Comparison of ENCODE assay signal across 17 cellular contexts in the genomic region with DNA sequence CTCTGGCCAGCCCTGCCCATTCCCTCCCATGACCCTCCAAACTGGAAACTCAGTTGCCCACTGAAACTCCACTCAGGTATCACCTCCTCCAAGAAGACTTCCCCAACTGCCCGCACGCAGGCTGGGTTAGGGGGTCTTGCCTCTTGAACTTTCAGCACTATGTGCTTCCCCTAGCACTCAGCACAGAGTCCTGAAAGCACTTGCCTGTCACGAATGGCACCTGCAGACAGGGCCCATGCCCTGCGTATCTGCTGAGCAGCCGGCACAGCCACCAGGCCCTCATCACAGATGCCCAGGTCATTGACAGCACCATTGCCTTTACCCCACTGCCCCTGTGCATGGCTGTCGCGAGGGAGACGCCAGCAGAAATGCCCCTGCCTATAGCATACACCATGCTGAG. TPM values are rescaled to one million over a fixed set of nuclear protein-coding genes. Genes with fewer than 3 reads are reported as not detected.
A peak's percentile ranks its signal among the peaks of the same experiment; 100 is the strongest.
DNase-seq lines count a peak whose midpoint lies in the region; ATAC-seq, FAIRE-seq and TF ChIP-seq lines count a peak whose summit lies in the region.
"Had no signal": no experiment of that assay in that cellular context is flagged by ENCODE, and none has a peak within 500 bp of the region (broad histone marks: within the 10 kb centered on the region; RNA-seq: fewer than 3 reads in every experiment).

No MANE protein-coding gene starts in this region.

- H3K27me3 ChIP-seq in OCI-LY1 (ENCODE audit: insufficient read depth, low read length) (no peaks in the 10 kb centered on the region), GM12878 (replicated peaks in 1 of 2; ENCODE audit: control insufficient read depth in 2 of 2, insufficient read depth in 2 of 2, low read length in 1 of 2) (no peaks in the 10 kb centered on the region)
- H3K27me3 ChIP-seq: breast epithelium had no signal

- H4K20me1 ChIP-seq in OCI-LY1 (ENCODE audit: insufficient read depth, low read length) (no peaks in the 10 kb centered on the region), GM12878 (ENCODE audit: control insufficient read depth, insufficient read depth) (peaks cover 19% of the 10 kb centered on the region)

- no peak for TF ChIP-seq POLR2A in GM12878 (IDR thresholded peaks at IDR 0.05; ENCODE audit: low read depth, low read length)

- H3K4me3 ChIP-seq in OCI-LY1 (ENCODE audit: low read depth, low read length, poor library complexity, severe bottlenecking) (no peak overlapping the region), GM12878 (no peak overlapping the region)
- H3K4me3 ChIP-seq: breast epithelium had no signal

- H3K4me1 ChIP-seq in OCI-LY1 (ENCODE audit: insufficient read depth, low read length, severe bottlenecking), result peaks cover 99% of the 10 kb centered on the region
- H3K4me1 ChIP-seq in GM12878 (ENCODE audit: control insufficient read depth, insufficient read depth, low read length), result peaks cover 57% of the 10 kb centered on the region
- H3K4me1 ChIP-seq: breast epithelium had no signal

- WGBS in GM12878 (ENCODE audit: insufficient coverage, insufficient replicate concordance, low lambda C conversion rate, missing lambda C conversion rate), result 91% methylated on average over 8 of the region's 8 CpGs

- H3K4me1 Mint-ChIP-seq in activated T-cell treated with anti-CD3 and anti-CD28 coated beads, Interleukin-2, amount 50 U/mL, for 24 hours (ENCODE audit: low read depth), result peaks cover 98% of the 10 kb centered on the region
- peaks cover 59 to 94% of the 10 kb centered on the region in 2 donors for H3K4me1 Mint-ChIP-seq in stimulated activated naive B cell treated with anti-CD40 and anti-IgM and Interleukin-4, amounts not matched to agents 10 μg/mL and 1 μg/mL and 100 μg/mL, for 72 hours

- no peaks in the 10 kb centered on the region for H3K9me2 ChIP-seq in OCI-LY1 (ENCODE audit: low read depth, low read length)

- no TSS peak for BruUV-seq in GM12878 (replicated peaks; lab: Mats Ljungman, UMichigan)

- H3K79me2 ChIP-seq in OCI-LY1 (ENCODE audit: insufficient read depth, low read length) (peaks cover 98% of the 10 kb centered on the region), GM12878 (ENCODE audit: control insufficient read depth, insufficient read depth, low read length) (peaks cover 97% of the 10 kb centered on the region)

- H3K4me2 ChIP-seq in OCI-LY1 (ENCODE audit: low read length) (peak overlapping the region; percentile 22; the same call in 1 of the 2 replicates), GM12878 (ENCODE audit: control insufficient read depth, insufficient read depth) (peak overlapping the region; percentile 46)

- no peak for TF ChIP-seq CTCF in OCI-LY1 (IDR thresholded peaks at IDR 0.05; ENCODE audit: low read length)
- TF ChIP-seq CTCF in GM12878 (IDR thresholded peaks at IDR 0.05 in 2 of 3, conservative IDR thresholded peaks at IDR 0.05 in 1 of 3; ENCODE audit: control insufficient read depth in 2 of 3, extremely low read depth in 1 of 3, insufficient read depth in 1 of 3, low read depth in 3 of 3, low read length in 3 of 3), result no peak

- in situ Hi-C loops in GM12878 (cut with MboI), result no loop called here

- H2AFZ ChIP-seq in OCI-LY1 (ENCODE audit: low read length) (no peak overlapping the region), GM12878 (ENCODE audit: control insufficient read depth, low read depth, low read length) (no peak overlapping the region)

- no peaks in the 10 kb centered on the region; the same call in 1 of the 2 replicates for H3F3A ChIP-seq in OCI-LY1 (ENCODE audit: insufficient read depth, low read length)

- peaks cover 71% of the 10 kb centered on the region for H3K36me3 Mint-ChIP-seq in activated T-cell treated with anti-CD3 and anti-CD28 coated beads, Interleukin-2, amount 50 U/mL, for 24 hours (ENCODE audit: low read depth)
- peaks cover 50 to 75% of the 10 kb centered on the region in 2 donors for H3K36me3 Mint-ChIP-seq in stimulated activated naive B cell treated with anti-CD40 and anti-IgM and Interleukin-4, amounts not matched to agents 10 μg/mL and 1 μg/mL and 100 μg/mL, for 72 hours

- POLR2A ChIA-PET in GM12878 (lab: Charles Lee), result no interaction called here

- H3K27ac ChIP-seq in OCI-LY1 (ENCODE audit: low read depth, low read length, poor library complexity, severe bottlenecking) (peak overlapping the region; percentile 37), GM12878 (ENCODE audit: control insufficient read depth, insufficient read depth) (no peak overlapping the region)
- H3K27ac ChIP-seq: breast epithelium had no signal

- H3K27me3 Mint-ChIP-seq in activated T-cell treated with anti-CD3 and anti-CD28 coated beads, Interleukin-2, amount 50 U/mL, for 24 hours, result no peaks in the 10 kb centered on the region
- no peaks in the 10 kb centered on the region for H3K27me3 Mint-ChIP-seq in stimulated activated naive B cell treated with anti-CD40 and anti-IgM and Interleukin-4, amounts not matched to agents 10 μg/mL and 1 μg/mL and 100 μg/mL, for 72 hours

- CTCF ChIA-PET in GM12878 (lab: Yijun Ruan, JAX), result interaction anchor here (0.8 to 1.1 kb wide), 2 partner anchors 10 to 229 kb away, joined by 3 read pairs; no protein-coding TSS in a partner anchor

- H3K4me3 Mint-ChIP-seq in activated T-cell treated with anti-CD3 and anti-CD28 coated beads, Interleukin-2, amount 50 U/mL, for 24 hours, result peak overlapping the region; percentile 6
- no peak overlapping the region for H3K4me3 Mint-ChIP-seq in stimulated activated naive B cell treated with anti-CD40 and anti-IgM and Interleukin-4, amounts not matched to agents 10 μg/mL and 1 μg/mL and 100 μg/mL, for 72 hours

- H3K27ac Mint-ChIP-seq in activated T-cell treated with anti-CD3 and anti-CD28 coated beads, Interleukin-2, amount 50 U/mL, for 24 hours, result peak overlapping the region; percentile 96
- H3K27ac Mint-ChIP-seq in stimulated activated naive B cell treated with anti-CD40 and anti-IgM and Interleukin-4, amounts not matched to agents 10 μg/mL and 1 μg/mL and 100 μg/mL, for 72 hours, result peak overlapping the region; percentile 71

- DNase-seq in activated T-cell treated with anti-CD3 and anti-CD28 coated beads, Interleukin-2, amount 50 U/mL, for 24 hours, result no peak
- no peak for DNase-seq in activated T-cell treated with anti-CD3 and anti-CD28 coated beads, Interleukin-2, amount 50 U/mL, for 48 hours
- no peak for DNase-seq in GM12878 (ENCODE audit: low read depth, low spot score)
- DNase-seq in stimulated activated naive B cell treated with anti-CD40 and anti-IgM and Interleukin-4, amounts not matched to agents 10 μg/mL and 1 μg/mL and 100 μg/mL, for 72 hours, result no peak
- DNase-seq in iPS-NIHi11 (ENCODE audit: low spot score), result no peak
- DNase-seq: activated CD4-positive, alpha-beta T cell treated with anti-CD3 and anti-CD28 coated beads for 48 hours; hypothalamus; left colon; NCI-H1436 treated with DMSO at 0.1 percent for 48 hours; NCI-H345; Right ventricle myocardium superior; stimulated activated naive CD4-positive, alpha-beta T cell treated with Interleukin-2 at 50 U/mL for 16 hours; T1000 had no signal

- H3K36me3 ChIP-seq in OCI-LY1 (ENCODE audit: insufficient read depth, low read length) (peaks cover 71% of the 10 kb centered on the region), GM12878 (ENCODE audit: control insufficient read depth in 2 of 2, insufficient read depth in 2 of 2, low read length in 1 of 2) (peaks cover 36% of the 10 kb centered on the region in 2 experiments)
- H3K36me3 ChIP-seq: breast epithelium had no signal

- TF ChIP-seq EP300 in GM12878 (IDR thresholded peaks at IDR 0.05; ENCODE audit: borderline replicate concordance in 1 of 2, control insufficient read depth in 1 of 2, low read depth in 2 of 2, low read length in 2 of 2), result no peak

- ATAC-seq in GM12878, result peak; percentile 3; the same call in 1 of the 3 replicates
- no peak for ATAC-seq in stimulated activated naive B cell treated with anti-CD40 and anti-IgM and Interleukin-4, amounts not matched to agents 10 μg/mL and 1 μg/mL and 100 μg/mL, for 72 hours (replicated peaks)
- no peak for ATAC-seq in GM19023 (IDR thresholded peaks at IDR 0.05; ENCODE audit: unreplicated experiment)
- no peak for ATAC-seq in GM19035 (IDR thresholded peaks at IDR 0.05; ENCODE audit: unreplicated experiment)
- ATAC-seq: left colon had no signal

- H3K9ac ChIP-seq in OCI-LY1 (ENCODE audit: low read length) (no peak overlapping the region), GM12878 (ENCODE audit: control insufficient read depth, insufficient read depth, low read length) (0 out of 2 replicates have a peak overlapping the region, but pooled peaks have one; percentile 8)

- TF ChIP-seq RAD21 in GM12878 (IDR thresholded peaks at IDR 0.05; ENCODE audit: insufficient read depth, low read depth, low read length), result no peak

- no peak for FAIRE-seq in GM12878 (lab: Jason Lieb, UNC)

- SMC1A ChIA-PET in GM12878 (lab: Charles Lee; ENCODE audit: uncharacterized antibody, unreplicated experiment), result interaction anchor here (1.0 to 1.1 kb wide), 2 partner anchors 9 to 54 kb away, joined by 3 to 5 read pairs; no protein-coding TSS in a partner anchor

- H3K9me3 ChIP-seq in OCI-LY1 (ENCODE audit: low read length) (no peaks in the 10 kb centered on the region), GM12878 (replicated peaks; ENCODE audit: control insufficient read depth, insufficient read depth, low read length) (no peaks in the 10 kb centered on the region)
- H3K9me3 ChIP-seq: breast epithelium had no signal

- H3K9me3 Mint-ChIP-seq in activated T-cell treated with anti-CD3 and anti-CD28 coated beads, Interleukin-2, amount 50 U/mL, for 24 hours, result no peaks in the 10 kb centered on the region
- no peaks in the 10 kb centered on the region for H3K9me3 Mint-ChIP-seq in stimulated activated naive B cell treated with anti-CD40 and anti-IgM and Interleukin-4, amounts not matched to agents 10 μg/mL and 1 μg/mL and 100 μg/mL, for 72 hours

- intact Hi-C loops in GM12878 (cut with micrococcal nuclease; ENCODE audit: unreplicated experiment), result no loop called here

- RAD21 ChIA-PET in GM12878 (lab: Charles Lee; ENCODE audit: unreplicated experiment), result interaction anchor here (1.5 kb wide), 1 partner anchor 31 kb away, joined by 3 read pairs; no protein-coding TSS in a partner anchor

RNA-seq across cellular contexts. Expression of a gene that starts 11.2 kb away (rescaled TPM):
- total RNA-seq in GM12878 (2013; cell fraction: nucleolus; rRNA removed), result 423 and 447 TPM in 2 replicates
- total RNA-seq in GM12878 (2014; rRNA removed), result 48.4 and 48.8 TPM in 2 replicates
- total RNA-seq in GM12878 (2014; rRNA removed; fragmentation: Illumina TruSeq; extraction: Trizol), result 35.7 and 41.3 TPM in 2 replicates
- 71.3 and 79.6 TPM in 2 replicates for total RNA-seq in GM12878 (2021)
- 18.5 TPM for polyA plus RNA-seq in GM12878 (2011; ENCODE audit: low read depth)
- polyA plus RNA-seq in GM12878 (2011; rRNA removed), result 37.2 and 39.7 TPM in 2 replicates
- 37.8 and 40.4 TPM in 2 replicates for polyA plus RNA-seq in GM12878 (2011; cell fraction: cytosol; rRNA removed)
- 123 and 167 TPM in 2 replicates for polyA plus RNA-seq in GM12878 (2011; cell fraction: nucleus; rRNA removed)
- 34.9 and 39.6 TPM in 2 replicates for polyA plus RNA-seq in GM12878 (2012)
- 20.2 and 31.3 TPM in 2 replicates for polyA plus RNA-seq in GM12878 (2014; fragmentation: Illumina TruSeq; extraction: Trizol)
- polyA plus RNA-seq in GM12878 (2014; fragmentation: Nextera tagmentation; extraction: Ambion mirVana), result 1 to 10 TPM; 4.0 to 7.0 TPM
- 53.5 and 66.2 TPM in 2 replicates for polyA plus RNA-seq in GM12878 (2014; rRNA removed)
- 10 to 100 TPM; 28.9 to 33.4 TPM for polyA plus RNA-seq in GM12878 (2016; fragmentation: Nextera tagmentation; extraction: Ambion mirVana)
- 69.8 and 107 TPM in 2 replicates for polyA minus RNA-seq in GM12878 (2011; rRNA and poly(A)+ RNA removed)
- 26.6 and 28.2 TPM in 2 replicates for polyA minus RNA-seq in GM12878 (2011; cell fraction: cytosol; rRNA and poly(A)+ RNA removed)
- polyA minus RNA-seq in GM12878 (2011; cell fraction: nucleus; rRNA and poly(A)+ RNA removed), result 97.0 and 159 TPM in 2 replicates
